In the genomic region with DNA sequence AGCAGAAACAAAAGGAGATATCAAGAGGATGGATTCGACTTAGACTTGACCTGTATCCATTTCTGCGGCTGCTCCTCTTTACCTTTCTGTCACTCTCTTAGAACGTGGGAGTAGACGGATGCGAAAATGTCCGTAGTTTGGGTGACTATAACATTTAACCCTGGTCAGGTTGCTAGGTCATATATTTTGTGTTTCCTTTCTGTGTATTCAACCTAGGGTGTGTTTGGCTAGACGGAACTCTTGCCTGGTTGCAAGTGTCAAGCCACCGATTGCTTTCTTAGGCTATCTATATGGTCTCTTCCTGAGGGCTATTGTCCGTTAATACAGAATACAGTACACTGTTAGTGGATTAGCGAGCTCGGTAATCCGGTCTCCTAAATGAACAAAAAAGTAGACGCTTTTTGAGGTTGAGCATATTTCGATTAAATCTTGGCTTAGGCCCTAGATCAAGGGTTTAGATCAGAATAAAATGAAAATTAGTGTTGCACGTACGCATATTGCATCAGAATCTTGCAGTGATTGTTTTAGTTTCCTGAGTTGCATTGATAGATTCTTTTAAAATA, we compare ENCODE assay signal across 8 cellular contexts. TPM values are rescaled to one million over a fixed set of nuclear protein-coding genes. Genes with fewer than 3 reads are reported as not detected.
A peak's percentile ranks its signal among the peaks of the same experiment; 100 is the strongest.
DNase-seq lines count a peak whose midpoint lies in the region; ATAC-seq and TF ChIP-seq lines count a peak whose summit lies in the region.

No MANE protein-coding gene starts in this region.

- H3K36me3 Mint-ChIP-seq in activated naive CD4-positive, alpha-beta T cell treated with anti-CD3 and anti-CD28 coated beads, Interleukin-2, amount 50 U/mL, for 72 hours: peaks cover 13 to 29% of the 10 kb centered on the region in 2 donors
- H3K36me3 Mint-ChIP-seq in immature natural killer cell: peaks cover 0 to 4% (median 0%) of the 10 kb centered on the region in 3 donors

- H3K9ac ChIP-seq in HUES48 (ENCODE audit: low read depth, low read length): peak overlapping the region; percentile 54
- peak overlapping the region; percentile 42 to 92 (median 89) for H3K9ac ChIP-seq in subcutaneous abdominal adipose tissue (ENCODE audit: low read length in 5 of 5)

- peak overlapping the region; percentile 95 to 100 (median 97) for H3K4me3 Mint-ChIP-seq in immature natural killer cell

- H3K36me3 ChIP-seq in BE2C: peaks cover 3% of the 10 kb centered on the region
- H3K36me3 ChIP-seq in HUES48 (ENCODE audit: control insufficient read depth, insufficient read depth, low read length): peaks cover 6% of the 10 kb centered on the region
- H3K36me3 ChIP-seq in subcutaneous abdominal adipose tissue (ENCODE audit: control insufficient read depth in 5 of 5, insufficient read depth in 5 of 5, low read length in 5 of 5): no peaks in the 10 kb centered on the region

- peaks cover 6% of the 10 kb centered on the region; the same call in 1 of the 2 replicates for H3K4me1 ChIP-seq in BE2C
- peaks cover 28% of the 10 kb centered on the region for H3K4me1 ChIP-seq in HUES48 (ENCODE audit: control insufficient read depth, insufficient read depth, low read length)
- peaks cover 0 to 49% (median 43%) of the 10 kb centered on the region in 5 donors for H3K4me1 ChIP-seq in subcutaneous abdominal adipose tissue (ENCODE audit: control insufficient read depth in 5 of 5, insufficient read depth in 5 of 5, low read length in 5 of 5)

- H3K27ac Mint-ChIP-seq in activated naive CD4-positive, alpha-beta T cell treated with anti-CD3 and anti-CD28 coated beads, Interleukin-2, amount 50 U/mL, for 72 hours: peak overlapping the region; percentile 41 to 94
- peak overlapping the region; percentile 93 to 97 (median 94) for H3K27ac Mint-ChIP-seq in immature natural killer cell

- peaks cover 66 to 74% of the 10 kb centered on the region in 2 donors for H3K4me1 Mint-ChIP-seq in immature natural killer cell

- H3K9me3 Mint-ChIP-seq in activated naive CD4-positive, alpha-beta T cell treated with anti-CD3 and anti-CD28 coated beads, Interleukin-2, amount 50 U/mL, for 72 hours: no peaks in the 10 kb centered on the region
- H3K9me3 Mint-ChIP-seq in immature natural killer cell: no peaks in the 10 kb centered on the region

- H3K27me3 ChIP-seq in BE2C (no peaks in the 10 kb centered on the region), HUES48 (ENCODE audit: control insufficient read depth, insufficient read depth, low read length) (0 out of 2 replicates have a peak, but pooled peaks cover 4% of the 10 kb centered on the region), subcutaneous abdominal adipose tissue (ENCODE audit: control insufficient read depth in 5 of 5, insufficient read depth in 4 of 5, low read length in 5 of 5) (no peaks in the 10 kb centered on the region)

- peak in 1 of 2 donors; percentile 3 for ATAC-seq in activated naive CD4-positive, alpha-beta T cell treated with anti-CD3 and anti-CD28 coated beads, Interleukin-2, amount 50 U/mL, for 72 hours
- no peak for ATAC-seq in activated CD4-positive, CD25-positive, alpha-beta regulatory T cell treated with anti-CD3 and anti-CD28 coated beads, Interleukin-2, amount 50 U/mL, for 24 hours
- no peak for ATAC-seq in GM18498 (IDR thresholded peaks at IDR 0.05; ENCODE audit: unreplicated experiment)

- no peaks in the 10 kb centered on the region for H3K9me3 ChIP-seq in BE2C
- H3K9me3 ChIP-seq in HUES48 (ENCODE audit: control insufficient read depth, insufficient read depth, low read length): no peaks in the 10 kb centered on the region
- H3K9me3 ChIP-seq in subcutaneous abdominal adipose tissue (ENCODE audit: control insufficient read depth in 5 of 5, low read length in 5 of 5): no peaks in the 10 kb centered on the region

- H3K27ac ChIP-seq in HUES48 (ENCODE audit: low read depth, low read length): no peak overlapping the region
- peak overlapping the region; percentile 91 for H3K27ac ChIP-seq in subcutaneous abdominal adipose tissue (ENCODE audit: low read depth, low read length)

- H3K4me3 ChIP-seq in BE2C (ENCODE audit: low read depth, low read length): peak overlapping the region; percentile 99
- peak overlapping the region; percentile 92 for H3K4me3 ChIP-seq in HUES48 (ENCODE audit: low read depth, low read length)
- H3K4me3 ChIP-seq in subcutaneous abdominal adipose tissue (ENCODE audit: low read depth in 1 of 5, low read length in 5 of 5): peak overlapping the region; percentile 92 to 99 (median 97)

- DNase-seq in BE2C (no peak), immature natural killer cell (peak; percentile 18 to 37 (median 37)), COR-L47 (lab: John Stamatoyannopoulos, UW) (no peak)
- no peak for DNase-seq in activated naive CD4-positive, alpha-beta T cell treated with anti-CD3 and anti-CD28 coated beads, Interleukin-2, amount 50 U/mL, for 72 hours (ENCODE audit: low spot score in 2 of 2)

- H3K27me3 Mint-ChIP-seq in immature natural killer cell (ENCODE audit: low read depth in 3 of 3): peaks cover 18 to 34% (median 29%) of the 10 kb centered on the region in 3 donors

- TF ChIP-seq CTCF in BE2C (IDR thresholded peaks at IDR 0.05; ENCODE audit: low read depth, low read length): no peak

RNA-seq across cellular contexts. Expression of a gene that starts 1.2 kb away (rescaled TPM):
- polyA plus RNA-seq in BE2C (2012; ENCODE audit: insufficient read depth, insufficient read length, low read depth): 49.9 TPM
- total RNA-seq in activated naive CD4-positive, alpha-beta T cell treated with anti-CD3 and anti-CD28 coated beads, Interleukin-2, amount 50 U/mL, for 72 hours: 10 to 100 TPM; 36.6 to 54.3 TPM
- 10 to 100 TPM; 18.0 to 33.5 (median 30.6) TPM for polyA plus RNA-seq in immature natural killer cell

RNA-seq across cellular contexts. Expression of a gene that starts 1.2 kb away (rescaled TPM):
- polyA plus RNA-seq in BE2C (2012; ENCODE audit: insufficient read depth, insufficient read length, low read depth): 1.0 TPM
- under 1 TPM; 0.16 to 0.50 TPM for total RNA-seq in activated naive CD4-positive, alpha-beta T cell treated with anti-CD3 and anti-CD28 coated beads, Interleukin-2, amount 50 U/mL, for 72 hours
- under 1 TPM in 2 of 3 donors, not detected in 1; 0.06 to 0.17 TPM for polyA plus RNA-seq in immature natural killer cell

RNA-seq across cellular contexts. Expression of a gene that starts 46.6 kb away (rescaled TPM):
- 32.5 TPM for polyA plus RNA-seq in BE2C (2012; ENCODE audit: insufficient read depth, insufficient read length, low read depth)
- 10 to 100 TPM; 35.0 to 51.6 TPM for total RNA-seq in activated naive CD4-positive, alpha-beta T cell treated with anti-CD3 and anti-CD28 coated beads, Interleukin-2, amount 50 U/mL, for 72 hours
- 10 to 100 TPM; 31.2 to 44.0 (median 42.1) TPM for polyA plus RNA-seq in immature natural killer cell

Comparison
In these comparisons a context has a peak if more than half of its experiments do, and no peak if none do; other contexts are left out.
1. DNase-seq: peak in immature natural killer cell (3 of 3); none in BE2C (single experiment), activated naive CD4-positive, alpha-beta T cell treated with anti-CD3 and anti-CD28 coated beads, Interleukin-2, amount 50 U/mL, for 72 hours (0 of 2) and COR-L47 (single experiment).
2. Peak in every context shown above with its lines, with median percentiles within 50 percentile points of each other: H3K4me3 ChIP-seq.